Comparison of ENCODE assay signal across 12 cellular contexts in genomic region chr1:18947570-18947969, GRCh38. TPM values are rescaled to one million over a fixed set of nuclear protein-coding genes. Genes with fewer than 3 reads are reported as not detected.
DNase-seq lines count a peak whose midpoint lies in the region; ATAC-seq and TF ChIP-seq lines count a peak whose summit lies in the region.
"Had no signal": no experiment of that assay in that cellular context is flagged by ENCODE, and none has a peak within 500 bp of the region (broad histone marks: within the 10 kb centered on the region; RNA-seq: fewer than 3 reads in every experiment).

No MANE protein-coding gene starts in this region.

- peak overlapping the region; percentile 78 for H2BK120ac ChIP-seq in mesenchymal stem cell (ENCODE audit: low read depth, low read length)

- POLR2A ChIA-PET in activated CD4-positive, alpha-beta T cell treated with anti-CD3 and anti-CD28 coated beads, Interleukin-2, amount 10 ng/mL, durations not matched to agents 7 days and 5 days (lab: Charles Lee) = no interaction called here

- peak overlapping the region; percentile 83 for H4K91ac ChIP-seq in mesenchymal stem cell (ENCODE audit: low read length)

- peak overlapping the region; percentile 88 to 89 for H3K4ac ChIP-seq in mesenchymal stem cell (ENCODE audit: low read depth in 1 of 2, low read length in 2 of 2)

- H3K4me3 ChIP-seq in adrenal gland (no peak overlapping the region), mesenchymal stem cell (ENCODE audit: insufficient read depth in 1 of 2, low read depth in 1 of 2, low read length in 2 of 2) (no peak overlapping the region), neural progenitor cell (no peak overlapping the region)
- H3K4me3 ChIP-seq: psoas muscle had no signal

- peak overlapping the region; percentile 96 for H3K27ac Mint-ChIP-seq in activated CD4-positive, alpha-beta T cell treated with anti-CD3 and anti-CD28 coated beads, Interleukin-2, amount 10 ng/mL, durations not matched to agents 7 days and 5 days
- no peak overlapping the region for H3K27ac Mint-ChIP-seq in neural progenitor cell

- no peak for DNase-seq in activated CD4-positive, alpha-beta T cell treated with anti-CD3 and anti-CD28 coated beads, Interleukin-2, amount 10 ng/mL, durations not matched to agents 7 days and 5 days
- DNase-seq in activated CD4-positive, alpha-beta T cell treated with anti-CD3 and anti-CD28 coated beads, Interleukin-2, amount 50 U/mL, for 4 hours = no peak
- DNase-seq in adrenal gland (peak in 5 of 7 donors; percentile 53 to 73 (median 62)), mesenchymal stem cell (no peak), DMS53 treated with DMSO at 0.1 percent for 48 hours (lab: John Stamatoyannopoulos, UW; ENCODE audit: unreplicated experiment) (no peak), neural progenitor cell (ENCODE audit: low spot score) (no peak)
- DNase-seq: activated naive CD8-positive, alpha-beta T cell treated with anti-CD3 and anti-CD28 coated beads, Interleukin-2, amount 10 ng/mL, durations not matched to agents 7 days and 5 days; islet precursor cell; NCI-H1092; psoas muscle had no signal

- intact Hi-C loops in adrenal gland (cut with DNase I) = no loop called here

- no peaks in the 10 kb centered on the region for H3K79me2 ChIP-seq in neural progenitor cell (ENCODE audit: low read depth)

- H3K18ac ChIP-seq in mesenchymal stem cell (ENCODE audit: low read depth in 1 of 2, low read length in 2 of 2) = peak overlapping the region; percentile 73 to 81

- peak overlapping the region; percentile 70 for H4K8ac ChIP-seq in mesenchymal stem cell (ENCODE audit: low read length)

- peak overlapping the region; percentile 25 for H3K4me2 ChIP-seq in mesenchymal stem cell (ENCODE audit: low read length, poor library complexity, severe bottlenecking)
- H3K4me2 ChIP-seq in neural progenitor cell = no peak overlapping the region

- no peaks in the 10 kb centered on the region for H4K20me1 ChIP-seq in neural progenitor cell (ENCODE audit: low read depth)

- H3F3A ChIP-seq in neural progenitor cell (ENCODE audit: low read depth) = peaks cover 16% of the 10 kb centered on the region

- peak overlapping the region; percentile 71 for H2BK15ac ChIP-seq in mesenchymal stem cell (ENCODE audit: low read depth, poor library complexity, severe bottlenecking)

- H2AK5ac ChIP-seq in mesenchymal stem cell (ENCODE audit: low read length, severe bottlenecking) = peak overlapping the region; percentile 69

- peak overlapping the region in 1 of 2 experiments; percentile 82 for H3K14ac ChIP-seq in mesenchymal stem cell (ENCODE audit: low read length in 2 of 2)

- peaks cover 64 to 84% of the 10 kb centered on the region in 2 donors for H3K4me1 ChIP-seq in adrenal gland (replicated peaks in 1 of 2)
- H3K4me1 ChIP-seq in mesenchymal stem cell (ENCODE audit: control insufficient read depth, insufficient read depth, low read depth, low read length) = peaks cover 70% of the 10 kb centered on the region
- peaks cover 28% of the 10 kb centered on the region for H3K4me1 ChIP-seq in neural progenitor cell

- peaks cover 10% of the 10 kb centered on the region for H3K79me1 ChIP-seq in mesenchymal stem cell (replicated peaks; ENCODE audit: low read length, poor library complexity, severe bottlenecking)

- peaks cover 5% of the 10 kb centered on the region for H3K36me3 Mint-ChIP-seq in activated CD4-positive, alpha-beta T cell treated with anti-CD3 and anti-CD28 coated beads, Interleukin-2, amount 10 ng/mL, durations not matched to agents 7 days and 5 days (ENCODE audit: low read depth)
- H3K36me3 Mint-ChIP-seq in neural progenitor cell = no peaks in the 10 kb centered on the region

- H2BK12ac ChIP-seq in mesenchymal stem cell (ENCODE audit: low read length in 2 of 2) = peak overlapping the region; percentile 88 to 94

- H2AFZ ChIP-seq in mesenchymal stem cell (ENCODE audit: low read depth, low read length) (no peak overlapping the region), neural progenitor cell (replicated peaks) (no peak overlapping the region)

- TF ChIP-seq POLR2A in adrenal gland (IDR thresholded peaks at IDR 0.05) = peak in 1 of 2 donors; percentile 16

- CTCF ChIA-PET in activated CD4-positive, alpha-beta T cell treated with anti-CD3 and anti-CD28 coated beads, Interleukin-2, amount 10 ng/mL, durations not matched to agents 7 days and 5 days (lab: Charles Lee) = interaction anchor here (2.0 kb wide), 1 partner anchor 21 kb away, joined by 10 read pairs; no protein-coding TSS in a partner anchor

- H2BK5ac ChIP-seq in mesenchymal stem cell (ENCODE audit: low read depth, low read length, poor library complexity, severe bottlenecking) = no peak overlapping the region

- no peaks in the 10 kb centered on the region for H3K27me3 ChIP-seq in adrenal gland
- H3K27me3 ChIP-seq in mesenchymal stem cell (ENCODE audit: control insufficient read depth in 1 of 2, insufficient read depth in 1 of 2, low read length in 2 of 2) = no peaks in the 10 kb centered on the region
- H3K27me3 ChIP-seq in neural progenitor cell = no peaks in the 10 kb centered on the region

- H3K4me3 Mint-ChIP-seq in activated CD4-positive, alpha-beta T cell treated with anti-CD3 and anti-CD28 coated beads, Interleukin-2, amount 10 ng/mL, durations not matched to agents 7 days and 5 days = peak overlapping the region; percentile 75
- H3K4me3 Mint-ChIP-seq in neural progenitor cell = no peak overlapping the region

- H3K4me1 Mint-ChIP-seq in activated CD4-positive, alpha-beta T cell treated with anti-CD3 and anti-CD28 coated beads, Interleukin-2, amount 10 ng/mL, durations not matched to agents 7 days and 5 days = peaks cover 83% of the 10 kb centered on the region
- H3K4me1 Mint-ChIP-seq in neural progenitor cell = peaks cover 62% of the 10 kb centered on the region

- H3K23ac ChIP-seq in mesenchymal stem cell (ENCODE audit: low read length in 2 of 2) = peak overlapping the region in 1 of 2 experiments; percentile 84

- H3K9me3 ChIP-seq in adrenal gland (replicated peaks in 1 of 3) = no peaks in the 10 kb centered on the region
- no peaks in the 10 kb centered on the region for H3K9me3 ChIP-seq in mesenchymal stem cell (ENCODE audit: control insufficient read depth, low read length)
- no peaks in the 10 kb centered on the region for H3K9me3 ChIP-seq in neural progenitor cell (ENCODE audit: low read depth)
- H3K9me3 ChIP-seq: psoas muscle had no signal

- H3K9me3 Mint-ChIP-seq in activated CD4-positive, alpha-beta T cell treated with anti-CD3 and anti-CD28 coated beads, Interleukin-2, amount 10 ng/mL, durations not matched to agents 7 days and 5 days = no peaks in the 10 kb centered on the region
- H3K9me3 Mint-ChIP-seq in neural progenitor cell = no peaks in the 10 kb centered on the region
- H3K9me3 Mint-ChIP-seq: activated naive CD8-positive, alpha-beta T cell treated with anti-CD3 and anti-CD28 coated beads, Interleukin-2, amount 10 ng/mL, durations not matched to agents 7 days and 5 days had no signal

- TF ChIP-seq CTCF in adrenal gland (IDR thresholded peaks at IDR 0.05) (no peak), neural progenitor cell (IDR thresholded peaks at IDR 0.05) (no peak)

- H3K27ac ChIP-seq in adrenal gland (peak overlapping the region in 4 of 5 donors; percentile 2 to 96 (median 92)), mesenchymal stem cell (ENCODE audit: low read length, poor library complexity, severe bottlenecking) (peak overlapping the region; percentile 89), temporal lobe (ENCODE audit: low read depth, low read length) (peak overlapping the region; percentile 73), neural progenitor cell (no peak overlapping the region)

- WGBS in adrenal gland, 4 donors = 35 to 61% (median 43%) methylated on average over 9 of the region's 9 CpGs
- 64% methylated on average over 9 of the region's 9 CpGs for whole genome bisulfite sequencing in mesenchymal stem cell

- H3K36me3 ChIP-seq in adrenal gland (replicated peaks in 1 of 2) (no peaks in the 10 kb centered on the region), mesenchymal stem cell (ENCODE audit: control insufficient read depth in 1 of 2, insufficient read depth in 2 of 2, low read depth in 1 of 2, low read length in 2 of 2) (peaks cover 0 to 4% of the 10 kb centered on the region in 2 experiments), neural progenitor cell (no peaks in the 10 kb centered on the region)

- no peaks in the 10 kb centered on the region for H3K27me3 Mint-ChIP-seq in activated CD4-positive, alpha-beta T cell treated with anti-CD3 and anti-CD28 coated beads, Interleukin-2, amount 10 ng/mL, durations not matched to agents 7 days and 5 days
- peaks cover 5% of the 10 kb centered on the region for H3K27me3 Mint-ChIP-seq in neural progenitor cell (ENCODE audit: insufficient read depth, low read depth)

- H3K9ac ChIP-seq in mesenchymal stem cell (ENCODE audit: low read length) = peak overlapping the region; percentile 20
- no peak overlapping the region for H3K9ac ChIP-seq in neural progenitor cell

- ATAC-seq in GM21367 (IDR thresholded peaks at IDR 0.05; ENCODE audit: unreplicated experiment) = no peak
- ATAC-seq: psoas muscle had no signal

RNA-seq across cellular contexts. Expression of gene IFFO2, which starts 8.9 kb away (rescaled TPM):
- total RNA-seq in activated CD4-positive, alpha-beta T cell treated with anti-CD3 and anti-CD28 coated beads, Interleukin-2, amount 10 ng/mL, durations not matched to agents 7 days and 5 days = 10 to 100 TPM; 20.4 to 21.7 TPM
- total RNA-seq in adrenal gland (10 to 100 TPM; 13.5 to 23.4 (median 17.9) TPM), temporal lobe (6.9 TPM), neural progenitor cell (ENCODE audit: low replicate concordance) (0.65 and 1.5 TPM in 2 replicates)
- 10 to 100 TPM in 1 of 3 donors, 1 to 10 TPM in 2; 5.9 to 10.8 (median 9.7) TPM for polyA plus RNA-seq in adrenal gland
- 8.7 TPM for polyA plus RNA-seq in mesenchymal stem cell (2013, experiment 1 of 2)
- 8.3 TPM for polyA plus RNA-seq in mesenchymal stem cell (2013, experiment 2 of 2)

RNA-seq across cellular contexts. Expression of gene ALDH4A1, which starts 45.2 kb away (rescaled TPM):
- 1 to 10 TPM; 4.3 to 5.9 TPM for total RNA-seq in activated CD4-positive, alpha-beta T cell treated with anti-CD3 and anti-CD28 coated beads, Interleukin-2, amount 10 ng/mL, durations not matched to agents 7 days and 5 days
- total RNA-seq in adrenal gland = 10 to 100 TPM; 18.1 to 46.9 (median 26.5) TPM
- 10 to 100 TPM; 11.3 to 15.1 (median 12.5) TPM for polyA plus RNA-seq in adrenal gland
- polyA plus RNA-seq in mesenchymal stem cell (2013, experiment 1 of 2) = 7.7 TPM
- 7.8 TPM for polyA plus RNA-seq in mesenchymal stem cell (2013, experiment 2 of 2)
- total RNA-seq in temporal lobe = 4.9 TPM
- total RNA-seq in neural progenitor cell (ENCODE audit: low replicate concordance) = 21.8 and 39.9 TPM in 2 replicates

Comparison
In these comparisons a context has a peak if more than half of its experiments do, and no peak if none do; other contexts are left out.
1. DNase-seq: peak in adrenal gland (5 of 7); none in activated CD4-positive, alpha-beta T cell treated with anti-CD3 and anti-CD28 coated beads, Interleukin-2, amount 10 ng/mL, durations not matched to agents 7 days and 5 days (single experiment), activated CD4-positive, alpha-beta T cell treated with anti-CD3 and anti-CD28 coated beads, Interleukin-2, amount 50 U/mL, for 4 hours (0 of 2), mesenchymal stem cell (single experiment), DMS53 treated with DMSO at 0.1 percent for 48 hours (single experiment) and neural progenitor cell (single experiment).